In genomic region chr2:27198627-27199026, GRCh38 we compare ENCODE assay signal across 1 cellular context.
TF ChIP-seq lines count a peak whose summit lies in the region.

No MANE protein-coding gene starts in this region.

TF ChIP-seq in WTC11, 78 proteins besides CTCF, POLR2A, EP300 and RAD21:
- TF ChIP-seq ZSCAN18 (CRISPR knock-in tag; IDR thresholded peaks at IDR 0.05): no peak
- no peak for TF ChIP-seq ESRRA (CRISPR knock-in tag; IDR thresholded peaks at IDR 0.05; ENCODE audit: borderline replicate concordance)
- no peak for TF ChIP-seq NFYB (CRISPR knock-in tag; conservative IDR thresholded peaks at IDR 0.05; ENCODE audit: low read depth)
- TF ChIP-seq ZNF121 (CRISPR knock-in tag; IDR thresholded peaks at IDR 0.05): no peak
- no peak for TF ChIP-seq IRF1 (CRISPR knock-in tag; IDR thresholded peaks at IDR 0.05)
- TF ChIP-seq ERG (CRISPR knock-in tag; IDR thresholded peaks at IDR 0.05): no peak
- TF ChIP-seq FOXK1 (CRISPR knock-in tag; IDR thresholded peaks at IDR 0.05): no peak
- TF ChIP-seq CBFB (CRISPR knock-in tag; IDR thresholded peaks at IDR 0.05; ENCODE audit: low read depth): no peak
- TF ChIP-seq HMGXB4 (CRISPR knock-in tag; IDR thresholded peaks at IDR 0.05): no peak
- TF ChIP-seq ELF4 (CRISPR knock-in tag; IDR thresholded peaks at IDR 0.05; ENCODE audit: low read depth): no peak
